18 cellular contexts compared by ENCODE assay signal in genomic region chr12:130951636-130952035, GRCh38. TPM values are rescaled to one million over a fixed set of nuclear protein-coding genes. Genes with fewer than 3 reads are reported as not detected.
A peak's percentile ranks its signal among the peaks of the same experiment; 100 is the strongest.
DNase-seq lines count a peak whose midpoint lies in the region; ATAC-seq and TF ChIP-seq lines count a peak whose summit lies in the region.
"Had no signal": no experiment of that assay in that cellular context is flagged by ENCODE, and none has a peak within 500 bp of the region (broad histone marks: within the 10 kb centered on the region; RNA-seq: fewer than 3 reads in every experiment).

No MANE protein-coding gene starts in this region.

- H3K4me1 Mint-ChIP-seq in WTC11 (peaks cover 52% of the 10 kb centered on the region), nephron progenitor cell (peaks cover 63% of the 10 kb centered on the region)

- H3K9me3 Mint-ChIP-seq in WTC11: peaks cover 18% of the 10 kb centered on the region
- peaks cover 6% of the 10 kb centered on the region for H3K9me3 Mint-ChIP-seq in nephron progenitor cell
- H3K9me3 Mint-ChIP-seq: CD8-positive, alpha-beta T cell had no signal

- H3K36me3 Mint-ChIP-seq in WTC11 (peaks cover 6% of the 10 kb centered on the region), nephron progenitor cell (ENCODE audit: low read depth) (no peaks in the 10 kb centered on the region)
- H3K36me3 Mint-ChIP-seq: CD8-positive, alpha-beta T cell had no signal

- peak overlapping the region in 3 of 4 donors; percentile 75 to 86 (median 80) for H3K27ac ChIP-seq in gastroesophageal sphincter
- peak overlapping the region; percentile 70 to 77 for H3K27ac ChIP-seq in uterus
- H3K27ac ChIP-seq: KMS-11, PC-9, SJCRH30 had no signal

- no peaks in the 10 kb centered on the region for H3K27me3 ChIP-seq in gastroesophageal sphincter
- no peaks in the 10 kb centered on the region for H3K27me3 ChIP-seq in uterus
- H3K27me3 ChIP-seq: SJCRH30 had no signal

- CTCF ChIA-PET in WTC11 (lab: Charles Lee): no interaction called here

- intact Hi-C loops in uterus (cut with DNase I; ENCODE audit: low total_unique reads): no loop called here

- H3K4me3 ChIP-seq in gastroesophageal sphincter (no peak overlapping the region), uterus (no peak overlapping the region)
- H3K4me3 ChIP-seq: PC-9, SJCRH30 had no signal

- H3K36me3 ChIP-seq in gastroesophageal sphincter (no peaks in the 10 kb centered on the region), uterus (no peaks in the 10 kb centered on the region)
- H3K36me3 ChIP-seq: SJCRH30 had no signal

- TF ChIP-seq EP300 in gastroesophageal sphincter (IDR thresholded peaks at IDR 0.05): no peak

- H3K4me1 ChIP-seq in gastroesophageal sphincter (peaks cover 0 to 51% (median 0%) of the 10 kb centered on the region in 3 donors), uterus (no peaks in the 10 kb centered on the region)
- H3K4me1 ChIP-seq: SJCRH30 had no signal

- H3K27me3 Mint-ChIP-seq in WTC11 (ENCODE audit: low read depth): peaks cover 18% of the 10 kb centered on the region
- no peaks in the 10 kb centered on the region for H3K27me3 Mint-ChIP-seq in nephron progenitor cell (ENCODE audit: low read depth, poor library complexity)

- TF ChIP-seq CTCF in WTC11 (IDR thresholded peaks at IDR 0.05) (no peak), gastroesophageal sphincter (IDR thresholded peaks at IDR 0.05) (no peak), nephron progenitor cell (IDR thresholded peaks at IDR 0.05) (no peak), uterus (IDR thresholded peaks at IDR 0.05) (no peak)

- POLR2A ChIA-PET in WTC11 (lab: Charles Lee): no interaction called here

- WGBS in gastroesophageal sphincter (ENCODE audit: low coverage in 1 of 2), 2 donors: 80% methylated on average over 1 to 9 of the region's 13 CpGs

- H3K27ac Mint-ChIP-seq in WTC11: peak overlapping the region; percentile 21
- peak overlapping the region; percentile 92 for H3K27ac Mint-ChIP-seq in nephron progenitor cell
- H3K27ac Mint-ChIP-seq: B cell; CD8-positive, alpha-beta T cell had no signal

- H3K9me3 ChIP-seq in gastroesophageal sphincter: no peaks in the 10 kb centered on the region
- no peaks in the 10 kb centered on the region for H3K9me3 ChIP-seq in uterus
- H3K9me3 ChIP-seq: SJCRH30 had no signal

- ATAC-seq in WTC11 (no peak), gastroesophageal sphincter (no peak), HG02588 (IDR thresholded peaks at IDR 0.05; ENCODE audit: unreplicated experiment) (no peak)
- ATAC-seq: CD8-positive, alpha-beta T cell; HCT116 had no signal

- TF ChIP-seq POLR2A in gastroesophageal sphincter (IDR thresholded peaks at IDR 0.05) (no peak), uterus (IDR thresholded peaks at IDR 0.05) (no peak)

- DNase-seq in WTC11 (ENCODE audit: low spot score) (no peak), nephron progenitor cell (no peak), uterus (no peak), COR-L47 (lab: John Stamatoyannopoulos, UW) (no peak)
- no peak for DNase-seq in activated CD8-positive, alpha-beta memory T cell treated with anti-CD3 and anti-CD28 coated beads, Interleukin-2, amount 50 U/mL, for 4 hours
- DNase-seq: CD8-positive, alpha-beta T cell; DMS79 treated with DMSO at 0.1 percent for 48 hours; NCI-H2081 treated with DMSO at 0.1 percent for 48 hours; NCI-H510A treated with DMSO at 0.1 percent for 48 hours; NCI-H82; PC-9; SJCRH30 had no signal

- no peak overlapping the region for H3K4me3 Mint-ChIP-seq in WTC11
- peak overlapping the region; percentile 46 for H3K4me3 Mint-ChIP-seq in nephron progenitor cell
- H3K4me3 Mint-ChIP-seq: B cell; CD8-positive, alpha-beta T cell had no signal

TF ChIP-seq in WTC11, 78 proteins besides CTCF, POLR2A, EP300 and RAD21:
- no peak for TF ChIP-seq ZSCAN18 (CRISPR knock-in tag; IDR thresholded peaks at IDR 0.05)
- TF ChIP-seq ATF1 (CRISPR knock-in tag; IDR thresholded peaks at IDR 0.05): no peak
- TF ChIP-seq ETV6 (CRISPR knock-in tag; IDR thresholded peaks at IDR 0.05): no peak
- no peak for TF ChIP-seq ESRRA (CRISPR knock-in tag; IDR thresholded peaks at IDR 0.05; ENCODE audit: borderline replicate concordance)
- no peak for TF ChIP-seq TEAD1 (CRISPR knock-in tag; IDR thresholded peaks at IDR 0.05)
- TF ChIP-seq AFF4 (CRISPR knock-in tag; IDR thresholded peaks at IDR 0.05; ENCODE audit: borderline replicate concordance): no peak
- no peak for TF ChIP-seq IRF1 (CRISPR knock-in tag; IDR thresholded peaks at IDR 0.05)

RNA-seq across cellular contexts. Expression of gene ADGRD1, which starts 2.1 kb away (rescaled TPM):
- 0.77 to 0.87 TPM (median 0.80 TPM) in 3 replicates for total RNA-seq in WTC11 (2021)
- total RNA-seq in gastroesophageal sphincter: 10 to 100 TPM; 19.1 to 43.4 (median 31.3) TPM
- total RNA-seq in uterus: 10 to 100 TPM; 13.5 to 89.9 (median 33.7) TPM
- total RNA-seq: CD8-positive, alpha-beta T cell; M059J; PC-9 had no signal
